ENCODE assay signal across 15 cellular contexts in genomic region chr12:12182926-12183325, GRCh38.
A peak's percentile ranks its signal among the peaks of the same experiment; 100 is the strongest.
DNase-seq lines count a peak whose midpoint lies in the region; ATAC-seq and TF ChIP-seq lines count a peak whose summit lies in the region.
"Had no signal": no experiment of that assay in that cellular context is flagged by ENCODE, and none has a peak within 500 bp of the region (broad histone marks: within the 10 kb centered on the region; RNA-seq: fewer than 3 reads in every experiment).

No MANE protein-coding gene starts in this region.

- no peak for TF ChIP-seq POLR2A in Peyer's patch (IDR thresholded peaks at IDR 0.05)

- no peak overlapping the region for H2AFZ ChIP-seq in trophoblast cell (ENCODE audit: insufficient read depth, low read length, poor library complexity)

- peaks cover 2% of the 10 kb centered on the region for H3K9me3 Mint-ChIP-seq in chondrocyte (ENCODE audit: low read depth)
- H3K9me3 Mint-ChIP-seq: activated T-cell treated with anti-CD3 and anti-CD28 coated beads, Interleukin-2, amount 50 U/mL, for 4 hours; CD4-positive, alpha-beta T cell; stimulated activated naive B cell treated with anti-CD40 and anti-IgM and Interleukin-4, amounts not matched to agents 10 μg/mL and 1 μg/mL and 100 μg/mL, for 72 hours; T-helper 1 cell treated with Interleukin-12 subunit alpha and Interleukin-12 subunit beta and Interleukin-4 antibody, amounts not matched to agents 30 μg/mL and 1 μg/mL, for 36 hours had no signal

- H3K36me3 Mint-ChIP-seq in chondrocyte (ENCODE audit: low read depth): peaks cover 5% of the 10 kb centered on the region
- H3K36me3 Mint-ChIP-seq: stimulated activated naive B cell treated with anti-CD40 and anti-IgM and Interleukin-4, amounts not matched to agents 10 μg/mL and 1 μg/mL and 100 μg/mL, for 72 hours had no signal

- DNase-seq in AG08395 (ENCODE audit: low spot score) (peak; percentile 34), NCI-H146 treated with DMSO at 0.1 percent for 48 hours (lab: John Stamatoyannopoulos, UW; ENCODE audit: unreplicated experiment) (peak; percentile 98), chondrocyte (ENCODE audit: low spot score) (no peak), midbrain (lab: John Stamatoyannopoulos, UW) (peak; percentile 46), Peyer's patch (no peak), trophoblast cell (no peak), SIG-M5 (lab: John Stamatoyannopoulos, UW) (no peak)
- DNase-seq: activated T-cell treated with anti-CD3 and anti-CD28 coated beads, Interleukin-2, amount 50 U/mL, for 4 hours; CD4-positive, alpha-beta T cell; islet precursor cell; stimulated activated naive B cell treated with anti-CD40 and anti-IgM and Interleukin-4, amounts not matched to agents 10 μg/mL and 1 μg/mL and 100 μg/mL, for 72 hours had no signal

- H3K14ac ChIP-seq in trophoblast cell (ENCODE audit: low read length): no peak overlapping the region

- no peak overlapping the region for H2BK5ac ChIP-seq in trophoblast cell (ENCODE audit: low read depth, low read length, poor library complexity)

- peaks cover 61% of the 10 kb centered on the region for H3K4me1 Mint-ChIP-seq in chondrocyte (ENCODE audit: low read depth)
- H3K4me1 Mint-ChIP-seq: stimulated activated naive B cell treated with anti-CD40 and anti-IgM and Interleukin-4, amounts not matched to agents 10 μg/mL and 1 μg/mL and 100 μg/mL, for 72 hours had no signal

- no peaks in the 10 kb centered on the region for H3K36me3 ChIP-seq in Peyer's patch
- peaks cover 0 to 4% of the 10 kb centered on the region in 2 experiments for H3K36me3 ChIP-seq in trophoblast cell (ENCODE audit: control insufficient read depth in 1 of 2, insufficient read depth in 2 of 2, low read length in 2 of 2)

- no peak overlapping the region for H3K9ac ChIP-seq in trophoblast cell (ENCODE audit: low read length)

- H3K79me1 ChIP-seq in trophoblast cell (ENCODE audit: low read length): no peaks in the 10 kb centered on the region

- H2BK12ac ChIP-seq in trophoblast cell (ENCODE audit: low read length): no peak overlapping the region

- H3K9me3 ChIP-seq in Peyer's patch (no peaks in the 10 kb centered on the region), trophoblast cell (ENCODE audit: insufficient read depth, low read depth, low read length) (no peaks in the 10 kb centered on the region)

- H3K27me3 Mint-ChIP-seq in chondrocyte (ENCODE audit: low read depth): no peaks in the 10 kb centered on the region
- H3K27me3 Mint-ChIP-seq: CD4-positive, alpha-beta T cell had no signal

- no peak overlapping the region for H3K4me3 Mint-ChIP-seq in chondrocyte (ENCODE audit: unreplicated experiment)
- H3K4me3 Mint-ChIP-seq: activated T-cell treated with anti-CD3 and anti-CD28 coated beads, Interleukin-2, amount 50 U/mL, for 4 hours; CD4-positive, alpha-beta T cell; stimulated activated naive B cell treated with anti-CD40 and anti-IgM and Interleukin-4, amounts not matched to agents 10 μg/mL and 1 μg/mL and 100 μg/mL, for 72 hours; T-helper 1 cell treated with Interleukin-12 subunit alpha and Interleukin-12 subunit beta and Interleukin-4 antibody, amounts not matched to agents 30 μg/mL and 1 μg/mL, for 36 hours had no signal

- no peak overlapping the region for H2BK120ac ChIP-seq in trophoblast cell (ENCODE audit: insufficient read depth, low read length, poor library complexity)

- H3K18ac ChIP-seq in trophoblast cell (ENCODE audit: low read length): no peak overlapping the region

- no peak for TF ChIP-seq CTCF in chondrocyte (IDR thresholded peaks at IDR 0.05)
- no peak for TF ChIP-seq CTCF in Peyer's patch (IDR thresholded peaks at IDR 0.05)

- no peak overlapping the region for H4K91ac ChIP-seq in trophoblast cell (ENCODE audit: low read depth, low read length)

- no peak overlapping the region for H4K12ac ChIP-seq in trophoblast cell (ENCODE audit: low read depth, low read length)

- no peak overlapping the region for H4K8ac ChIP-seq in trophoblast cell (ENCODE audit: low read depth, low read length)

- H3K27me3 ChIP-seq in Peyer's patch (no peaks in the 10 kb centered on the region), trophoblast cell (ENCODE audit: insufficient read depth, low read length) (no peaks in the 10 kb centered on the region)

- no peak overlapping the region for H2AK5ac ChIP-seq in trophoblast cell (ENCODE audit: low read length)

- peak overlapping the region; percentile 59 for H3K27ac Mint-ChIP-seq in chondrocyte (ENCODE audit: unreplicated experiment)
- H3K27ac Mint-ChIP-seq: CD4-positive, alpha-beta T cell; stimulated activated naive B cell treated with anti-CD40 and anti-IgM and Interleukin-4, amounts not matched to agents 10 μg/mL and 1 μg/mL and 100 μg/mL, for 72 hours; T-helper 1 cell treated with Interleukin-12 subunit alpha and Interleukin-12 subunit beta and Interleukin-4 antibody, amounts not matched to agents 30 μg/mL and 1 μg/mL, for 36 hours had no signal

- H3K4me3 ChIP-seq in Peyer's patch (no peak overlapping the region), trophoblast cell (ENCODE audit: low read depth, low read length) (no peak overlapping the region)
- H3K4me3 ChIP-seq: coronary artery, skin epidermis had no signal

- no peaks in the 10 kb centered on the region for H3K79me2 ChIP-seq in trophoblast cell (ENCODE audit: control insufficient read depth, insufficient read depth, low read length, poor library complexity)

- no peak for ATAC-seq in HG03469 (IDR thresholded peaks at IDR 0.05; ENCODE audit: unreplicated experiment)
- ATAC-seq: activated T-cell treated with anti-CD3 and anti-CD28 coated beads, Interleukin-2, amount 50 U/mL, for 4 hours had no signal

- no peak overlapping the region for H3K27ac ChIP-seq in Peyer's patch
- no peak overlapping the region for H3K27ac ChIP-seq in trophoblast cell (ENCODE audit: low read depth, low read length)
- H3K27ac ChIP-seq: coronary artery had no signal

- H3K4ac ChIP-seq in trophoblast cell (ENCODE audit: low read depth, low read length): no peak overlapping the region

- H3K23ac ChIP-seq in trophoblast cell (ENCODE audit: low read length): no peak overlapping the region

- no peak overlapping the region for H3K4me2 ChIP-seq in trophoblast cell (ENCODE audit: low read length)

- H3K4me1 ChIP-seq in Peyer's patch: no peaks in the 10 kb centered on the region
- H3K4me1 ChIP-seq in trophoblast cell (ENCODE audit: control insufficient read depth in 1 of 2, insufficient read depth in 2 of 2, low read length in 2 of 2): no peaks in the 10 kb centered on the region

Comparison
In these comparisons a context has a peak if more than half of its experiments do, and no peak if none do; other contexts are left out.
1. DNase-seq: peak in AG08395 (single experiment), NCI-H146 treated with DMSO at 0.1 percent for 48 hours (single experiment) and midbrain (single experiment); none in chondrocyte (single experiment), Peyer's patch (0 of 3), trophoblast cell (0 of 2) and SIG-M5 (single experiment).